Comparison of ENCODE assay signal across 25 cellular contexts in genomic region chr15:62931650-62932049, GRCh38.
DNase-seq lines count a peak whose midpoint lies in the region; ATAC-seq, FAIRE-seq and TF ChIP-seq lines count a peak whose summit lies in the region.
"Had no signal": no experiment of that assay in that cellular context is flagged by ENCODE, and none has a peak within 500 bp of the region (broad histone marks: within the 10 kb centered on the region; RNA-seq: fewer than 3 reads in every experiment).

No MANE protein-coding gene starts in this region.

- H3K79me2 ChIP-seq in Loucy (ENCODE audit: insufficient read depth, low read length) = no peaks in the 10 kb centered on the region

- no peak overlapping the region for H3K9ac ChIP-seq in Loucy (ENCODE audit: low read depth, low read length, poor library complexity, severe bottlenecking)

- no peak for TF ChIP-seq POLR2A in H54 (IDR thresholded peaks at IDR 0.05; ENCODE audit: low read depth, low read length)

- peaks cover 51% of the 10 kb centered on the region for H3K4me1 ChIP-seq in Loucy (ENCODE audit: insufficient read depth, low read length, poor library complexity, severe bottlenecking)
- peaks cover 6% of the 10 kb centered on the region for H3K4me1 ChIP-seq in upper lobe of right lung
- H3K4me1 ChIP-seq: Caco-2 had no signal

- H3K36me3 ChIP-seq in Loucy (ENCODE audit: insufficient read depth, low read length) = no peaks in the 10 kb centered on the region
- no peaks in the 10 kb centered on the region for H3K36me3 ChIP-seq in upper lobe of right lung
- H3K36me3 ChIP-seq: gastrocnemius medialis, spleen, thoracic aorta had no signal

- H3F3A ChIP-seq in Loucy (ENCODE audit: low read depth) = no peaks in the 10 kb centered on the region

- H3K9me3 ChIP-seq in Loucy (ENCODE audit: insufficient read depth, low read depth, low read length) (no peaks in the 10 kb centered on the region), upper lobe of right lung (no peaks in the 10 kb centered on the region)
- H3K9me3 ChIP-seq: Caco-2, gastrocnemius medialis, spleen, thoracic aorta had no signal

- peak; percentile 30 for DNase-seq in SKM-1 (lab: John Stamatoyannopoulos, UW; ENCODE audit: unreplicated experiment)
- peak; percentile 24 for DNase-seq in globus pallidus (ENCODE audit: low spot score)
- no peak for DNase-seq in upper lobe of right lung
- DNase-seq in H54 (ENCODE audit: insufficient read length, low spot score) = no peak
- no peak for DNase-seq in AG08396 (ENCODE audit: low spot score)
- DNase-seq in EL = no peak
- DNase-seq: activated CD4-positive, alpha-beta T cell treated with anti-CD3 and anti-CD28 coated beads, Interleukin-2, amount 10 ng/mL, durations not matched to agents 7 days and 5 days; Caco-2; cerebellar nuclear complex; effector CD4-positive, alpha-beta T cell; erythroblast; gastrocnemius medialis; NCI-H1436 treated with DMSO at 0.1 percent for 48 hours; NCI-H2171; NCI-H526; spleen; stimulated activated CD4-positive, alpha-beta T cell treated with anti-CD3 and anti-CD28 coated beads, Interleukin-4, amount 100 ng/mL, for 1 hour; stimulated activated naive CD4-positive, alpha-beta T cell; T-helper 1 cell had no signal

- peak; percentile 57 for ATAC-seq in upper lobe of right lung
- ATAC-seq: activated T-helper 17 cell treated with anti-CD3 and anti-CD28 coated beads, Interleukin-2, amount 50 U/mL, for 72 hours; gastrocnemius medialis had no signal

- 0 out of 2 replicates have a peak overlapping the region, but pooled peaks have one; percentile 4 for H2AFZ ChIP-seq in Loucy (ENCODE audit: low read length)

- H3K4me3 ChIP-seq in Loucy (ENCODE audit: low read length, poor library complexity, severe bottlenecking) (no peak overlapping the region), upper lobe of right lung (no peak overlapping the region)
- H3K4me3 ChIP-seq: gastrocnemius medialis, lung, spleen, thoracic aorta had no signal

- H3K9me2 ChIP-seq in Loucy (replicated peaks; ENCODE audit: low read depth, low read length) = no peaks in the 10 kb centered on the region

- H3K4me2 ChIP-seq in Loucy (ENCODE audit: low read depth, low read length, poor library complexity, severe bottlenecking) = no peak overlapping the region

- no peak overlapping the region for H3K27ac ChIP-seq in upper lobe of right lung
- H3K27ac ChIP-seq: gastrocnemius medialis, thoracic aorta, VCaP had no signal

- no peak for TF ChIP-seq CTCF in Loucy (conservative IDR thresholded peaks at IDR 0.05; ENCODE audit: low read length)
- TF ChIP-seq CTCF in upper lobe of right lung (IDR thresholded peaks at IDR 0.05) = no peak

- H3K27me3 ChIP-seq in Loucy (ENCODE audit: insufficient read depth, low read length, poor library complexity, severe bottlenecking) (no peaks in the 10 kb centered on the region), upper lobe of right lung (no peaks in the 10 kb centered on the region)
- H3K27me3 ChIP-seq: gastrocnemius medialis had no signal

- FAIRE-seq in H54 (lab: Jason Lieb, UNC) = no peak
- FAIRE-seq: keratinocyte had no signal

- intact Hi-C loops in upper lobe of right lung (cut with DNase I) = no loop called here

- no peaks in the 10 kb centered on the region for H4K20me1 ChIP-seq in Loucy (ENCODE audit: insufficient read depth, low read length, poor library complexity, severe bottlenecking)

Comparison
In these comparisons a context has a peak if more than half of its experiments do, and no peak if none do; other contexts are left out.
1. DNase-seq: peak in SKM-1 (single experiment) and globus pallidus (single experiment); none in upper lobe of right lung (single experiment), H54 (single experiment), AG08396 (single experiment) and EL (single experiment).